1 cellular context compared by ENCODE assay signal in the genomic region with DNA sequence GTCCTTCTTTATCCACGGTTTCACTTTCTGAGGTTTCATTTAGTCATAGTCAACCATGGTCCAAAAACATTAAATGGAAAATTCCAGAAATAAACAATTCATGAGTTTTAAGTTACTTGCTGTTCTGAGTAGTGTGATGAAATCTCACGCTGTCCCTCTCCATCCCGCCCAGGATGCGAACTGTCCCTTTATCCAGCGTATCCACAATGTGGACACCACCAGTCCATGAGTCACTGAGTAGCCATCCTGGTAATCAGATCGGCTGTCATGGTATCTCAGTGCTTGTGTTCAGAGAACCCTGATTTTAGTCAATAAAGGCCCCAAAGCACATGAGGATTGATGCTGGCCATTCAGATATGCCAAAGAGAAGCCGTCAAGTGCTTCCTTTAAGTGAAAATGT.
TF ChIP-seq lines count a peak whose summit lies in the region.

No MANE protein-coding gene starts in this region.

TF ChIP-seq in IMR-90, 13 proteins besides CTCF, POLR2A, EP300 and RAD21:
- TF ChIP-seq CEBPB (IDR thresholded peaks at IDR 0.05; ENCODE audit: low read depth, low read length), result peak; percentile 19; the same call in 1 of the 2 replicates
- TF ChIP-seq BHLHE40 (IDR thresholded peaks at IDR 0.05; ENCODE audit: low read depth, low read length), result no peak
